In the genomic region with DNA sequence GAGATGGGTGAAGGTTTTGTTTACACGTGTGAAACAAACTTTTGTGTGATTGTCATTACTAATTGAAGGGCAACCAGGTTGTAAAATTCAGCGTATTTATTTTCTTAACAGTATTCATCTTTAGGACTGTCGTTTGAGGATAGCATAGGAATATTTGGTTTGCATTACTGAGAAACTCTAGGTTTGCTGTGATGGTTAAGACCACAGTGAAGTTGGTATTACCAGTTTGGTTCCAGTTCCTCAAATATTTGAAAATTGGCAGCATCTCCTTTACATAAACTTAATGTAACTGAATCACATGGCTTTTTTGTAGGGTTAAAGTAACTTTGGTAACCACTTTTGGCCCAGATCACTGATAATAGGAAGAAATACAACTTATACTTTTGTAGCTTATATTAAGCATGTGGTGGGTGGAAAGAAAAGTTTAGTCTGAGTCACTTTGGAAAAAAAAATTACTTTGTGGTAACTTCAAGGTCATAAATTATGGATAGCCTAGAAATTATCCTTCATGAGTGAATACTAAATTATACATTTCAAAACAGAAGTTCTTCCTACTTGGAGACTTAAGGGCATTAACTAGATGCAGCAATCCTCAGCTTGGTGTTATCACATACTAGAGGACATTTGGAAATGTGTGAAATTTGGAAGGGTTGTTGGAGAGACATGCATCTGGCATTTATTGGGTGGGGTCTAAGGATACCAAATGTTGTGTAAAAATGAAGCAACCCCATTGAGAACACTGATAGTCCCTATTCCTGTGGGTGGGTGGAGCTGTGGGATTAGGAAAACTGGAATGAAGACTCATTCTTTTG, we compare ENCODE assay signal across 14 cellular contexts. TPM values are rescaled to one million over a fixed set of nuclear protein-coding genes. Genes with fewer than 3 reads are reported as not detected.
A peak's percentile ranks its signal among the peaks of the same experiment; 100 is the strongest.
DNase-seq lines count a peak whose midpoint lies in the region; ATAC-seq, FAIRE-seq and TF ChIP-seq lines count a peak whose summit lies in the region.
"Had no signal": no experiment of that assay in that cellular context is flagged by ENCODE, and none has a peak within 500 bp of the region (broad histone marks: within the 10 kb centered on the region; RNA-seq: fewer than 3 reads in every experiment).

No MANE protein-coding gene starts in this region.

- intact Hi-C loops in K562 (cut with micrococcal nuclease), result no loop called here

- no peaks in the 10 kb centered on the region for H3K4me1 ChIP-seq in K562 (replicated peaks in 1 of 2; ENCODE audit: control insufficient read depth in 2 of 2, insufficient read depth in 2 of 2, low read length in 2 of 2)
- H3K4me1 ChIP-seq: Caco-2 had no signal

- ATAC-seq in K562 (no peak; the same call in 2 of the 3 replicates), GM18868 (IDR thresholded peaks at IDR 0.05; ENCODE audit: unreplicated experiment) (no peak), GM18907 (IDR thresholded peaks at IDR 0.05; ENCODE audit: unreplicated experiment) (no peak)
- ATAC-seq: Panc1 had no signal

- no peak for TF ChIP-seq RAD21 in K562 (CRISPR knock-in tag; conservative IDR thresholded peaks at IDR 0.05 in 1 of 2, IDR thresholded peaks at IDR 0.05 in 1 of 2)

- FAIRE-seq in H54 (lab: Jason Lieb, UNC) (peak; percentile 80), K562 (lab: Jason Lieb, UNC) (peak; percentile 60)

- in situ Hi-C loops in K562 (cut with MboI), result no loop called here

- H3K27me3 ChIP-seq in BJ (ENCODE audit: control insufficient read depth, insufficient read depth, low read length), result no peaks in the 10 kb centered on the region
- H3K27me3 ChIP-seq in K562 (ENCODE audit: control insufficient read depth in 2 of 2, insufficient read depth in 2 of 2, low read length in 2 of 2), result no peaks in the 10 kb centered on the region
- H3K27me3 ChIP-seq: cardiac muscle cell had no signal

- no TSS peak for BruUV-seq in K562 (replicated peaks; lab: Mats Ljungman, UMichigan)

- TF ChIP-seq CTCF in BJ (IDR thresholded peaks at IDR 0.05; ENCODE audit: insufficient read depth, low read depth, low read length) (no peak), K562 (IDR thresholded peaks at IDR 0.05 in 2 of 3, conservative IDR thresholded peaks at IDR 0.05 in 1 of 3; ENCODE audit: insufficient read depth in 2 of 3, low read depth in 1 of 3, low read length in 3 of 3) (no peak)

- H3K27ac ChIP-seq in K562 (ENCODE audit: extremely low read depth, low read depth, low read length), result no peak overlapping the region
- H3K27ac ChIP-seq: cardiac muscle cell had no signal

- H3K9ac ChIP-seq in K562 (ENCODE audit: insufficient read depth in 1 of 2, low read depth in 2 of 2, low read length in 2 of 2), result no peak overlapping the region

- 88% methylated on average over 3 of the region's 3 CpGs for WGBS in K562 (ENCODE audit: insufficient coverage, low coverage, missing lambda C conversion rate)

- TF ChIP-seq EP300 in K562 (IDR thresholded peaks at IDR 0.05; ENCODE audit: low read length), result no peak

- TF ChIP-seq POLR2A in H54 (IDR thresholded peaks at IDR 0.05; ENCODE audit: low read depth, low read length), result no peak
- TF ChIP-seq POLR2A in K562 (conservative IDR thresholded peaks at IDR 0.05), result no peak

- no peak overlapping the region for H2AFZ ChIP-seq in K562 (ENCODE audit: low read depth, low read length)

- no peaks in the 10 kb centered on the region for H4K20me1 ChIP-seq in K562 (replicated peaks; ENCODE audit: control insufficient read depth, insufficient read depth, low read length)

- H3K79me2 ChIP-seq in K562 (ENCODE audit: control insufficient read depth, insufficient read depth, low read length), result peaks cover 45% of the 10 kb centered on the region; the same call in 2 of the 3 replicates

- H3K36me3 ChIP-seq in BJ (ENCODE audit: control insufficient read depth, insufficient read depth, low read length), result peaks cover 11% of the 10 kb centered on the region
- H3K36me3 ChIP-seq in K562 (ENCODE audit: control insufficient read depth, insufficient read depth, low read length), result peaks cover 98% of the 10 kb centered on the region

- CTCF ChIA-PET in BJ (lab: Yijun Ruan, JAX) (interaction anchor here (0.6 to 1.4 kb wide), 3 partner anchors 9 to 338 kb away, joined by 4 to 5 read pairs (median 5); no protein-coding TSS in a partner anchor), K562 (lab: Yijun Ruan, JAX; ENCODE audit: low intra/inter-chr PET ratio) (no interaction called here)

- POLR2A ChIA-PET in BJ (lab: Charles Lee), result interaction anchor here (0.5 kb wide), 1 partner anchor 145 kb away, joined by 3 read pairs; no protein-coding TSS in a partner anchor
- POLR2A ChIA-PET in K562 (lab: Yijun Ruan, JAX), result interaction anchor here (1.1 to 1.5 kb wide), 3 partner anchors 13 to 34 kb away, joined by 3 to 5 read pairs (median 4); a partner anchor contains a TSS

- H3K4me3 ChIP-seq in BJ (ENCODE audit: low read depth, low read length) (no peak overlapping the region), K562 (no peak overlapping the region)
- H3K4me3 ChIP-seq: cardiac muscle cell had no signal

- no peaks in the 10 kb centered on the region for H3K9me3 ChIP-seq in K562 (replicated peaks; ENCODE audit: control insufficient read depth, insufficient read depth, low read depth, low read length)
- H3K9me3 ChIP-seq: Caco-2 had no signal

- H3K4me2 ChIP-seq in K562 (ENCODE audit: insufficient read depth, low read length), result no peak overlapping the region

- DNase-seq in BJ (ENCODE audit: low read depth) (peak; percentile 68), H54 (ENCODE audit: insufficient read length, low spot score) (no peak), K562 (ENCODE audit: extremely low read depth in 1 of 4, low spot score in 3 of 4) (no peak), myocyte (ENCODE audit: low read depth) (peak; percentile 17), NCI-H1694 treated with DMSO at 0.1 percent for 48 hours (lab: John Stamatoyannopoulos, UW) (no peak), GOT3 (lab: John Stamatoyannopoulos, UW) (no peak)
- DNase-seq: Caco-2; NCI-H446; stimulated activated CD4-positive, alpha-beta T cell treated with anti-CD3 and anti-CD28 coated beads, Interleukin-15, amount 100 ng/mL, for 24 hours; stimulated activated CD8-positive, alpha-beta memory T cell treated with anti-CD3 and anti-CD28 coated beads, Interleukin-4, amount 100 ng/mL, for 48 hours had no signal

- H3K9me1 ChIP-seq in K562 (ENCODE audit: control insufficient read depth, insufficient read depth, low read length), result no peaks in the 10 kb centered on the region

TF ChIP-seq in K562, 482 proteins besides CTCF, POLR2A, EP300 and RAD21:
- no peak for TF ChIP-seq ZNF146 (CRISPR knock-in tag; IDR thresholded peaks at IDR 0.05; ENCODE audit: unreplicated experiment)
- TF ChIP-seq FOXM1 (IDR thresholded peaks at IDR 0.05; ENCODE audit: low read depth), result no peak
- no peak for TF ChIP-seq FOXM1 (CRISPR knock-in tag; IDR thresholded peaks at IDR 0.05; ENCODE audit: low read depth)

RNA-seq across cellular contexts. Expression of a gene that starts 33.9 kb away (rescaled TPM):
- polyA plus RNA-seq in BJ (2011; rRNA removed) (59.1 and 100 TPM in 2 replicates), K562 (2011; rRNA removed) (74.3 and 101 TPM in 2 replicates), K562 (2014; fragmentation: Illumina TruSeq; extraction: Trizol) (142 and 173 TPM in 2 replicates), K562 (2014; fragmentation: Nextera tagmentation; extraction: Ambion mirVana) (10 to 100 TPM; 54.7 to 55.5 TPM), K562 (2014; rRNA removed) (69.7 and 79.8 TPM in 2 replicates)
- polyA minus RNA-seq in BJ (2011; rRNA and poly(A)+ RNA removed), result 120 and 160 TPM in 2 replicates
- total RNA-seq in K562 (2011; cell fraction: chromatin; rRNA removed; ENCODE audit: low replicate concordance), result 109 and 174 TPM in 2 replicates
- 80.2 and 99.9 TPM in 2 replicates for total RNA-seq in K562 (2011; cell fraction: nucleolus; rRNA removed)
- 122 and 186 TPM in 2 replicates for total RNA-seq in K562 (2011; cell fraction: nucleoplasm; rRNA removed)
- total RNA-seq in K562 (2014; rRNA removed) (105 and 130 TPM in 2 replicates), K562 (2014; rRNA removed; fragmentation: Illumina TruSeq; extraction: Trizol) (238 and 257 TPM in 2 replicates), K562 (2015; rRNA removed; fragmentation: Illumina TruSeq; extraction: Trizol) (195 and 209 TPM in 2 replicates), K562 (2021) (260 and 264 TPM in 2 replicates), myocyte (144 and 147 TPM in 2 replicates)
- polyA plus RNA-seq in K562 (2011; cell fraction: cytosol; rRNA removed), result 35.6 and 53.9 TPM in 2 replicates
- polyA plus RNA-seq in K562 (2011; cell fraction: nucleus; rRNA removed), result 53.2 and 53.3 TPM in 2 replicates
- polyA plus RNA-seq in K562 (2012), result 64.6 and 142 TPM in 2 replicates
- polyA minus RNA-seq in K562 (2011; rRNA and poly(A)+ RNA removed), result 228 and 286 TPM in 2 replicates
- 120 and 156 TPM in 2 replicates for polyA minus RNA-seq in K562 (2011; cell fraction: cytosol; rRNA and poly(A)+ RNA removed)
- 97.3 and 124 TPM in 2 replicates for polyA minus RNA-seq in K562 (2011; cell fraction: nucleus; rRNA and poly(A)+ RNA removed)
- polyA plus RNA-seq in myocyte (2012), result 105 TPM

RNA-seq across cellular contexts. Expression of a gene that starts 47.2 kb away (rescaled TPM):
- polyA plus RNA-seq in BJ (2011; rRNA removed) (156 and 187 TPM in 2 replicates), K562 (2011; rRNA removed) (59.2 and 75.4 TPM in 2 replicates), K562 (2014; fragmentation: Illumina TruSeq; extraction: Trizol) (118 and 156 TPM in 2 replicates), K562 (2014; fragmentation: Nextera tagmentation; extraction: Ambion mirVana) (100 to 1,000 TPM; 303 to 318 TPM), K562 (2014; rRNA removed) (111 and 153 TPM in 2 replicates)
- 83.2 and 114 TPM in 2 replicates for polyA minus RNA-seq in BJ (2011; rRNA and poly(A)+ RNA removed)
- total RNA-seq in K562 (2011; cell fraction: chromatin; rRNA removed; ENCODE audit: low replicate concordance), result 31.3 and 35.6 TPM in 2 replicates
- total RNA-seq in K562 (2011; cell fraction: nucleolus; rRNA removed), result 32.5 and 42.5 TPM in 2 replicates
- 43.0 and 57.0 TPM in 2 replicates for total RNA-seq in K562 (2011; cell fraction: nucleoplasm; rRNA removed)
- total RNA-seq in K562 (2014; rRNA removed) (66.2 and 70.3 TPM in 2 replicates), K562 (2014; rRNA removed; fragmentation: Illumina TruSeq; extraction: Trizol) (59.8 and 68.2 TPM in 2 replicates), K562 (2015; rRNA removed; fragmentation: Illumina TruSeq; extraction: Trizol) (72.2 and 73.8 TPM in 2 replicates), K562 (2021) (86.2 and 93.0 TPM in 2 replicates), myocyte (43.8 and 55.9 TPM in 2 replicates)
- 149 and 236 TPM in 2 replicates for polyA plus RNA-seq in K562 (2011; cell fraction: cytosol; rRNA removed)
- 44.2 and 47.6 TPM in 2 replicates for polyA plus RNA-seq in K562 (2011; cell fraction: nucleus; rRNA removed)
- polyA plus RNA-seq in K562 (2012), result 94.6 and 155 TPM in 2 replicates
- polyA minus RNA-seq in K562 (2011; rRNA and poly(A)+ RNA removed), result 80.6 and 107 TPM in 2 replicates
- polyA minus RNA-seq in K562 (2011; cell fraction: cytosol; rRNA and poly(A)+ RNA removed), result 22.8 and 37.2 TPM in 2 replicates
- 27.0 and 27.1 TPM in 2 replicates for polyA minus RNA-seq in K562 (2011; cell fraction: nucleus; rRNA and poly(A)+ RNA removed)
- 270 TPM for polyA plus RNA-seq in myocyte (2012)

Comparison
In these comparisons a context has a peak if more than half of its experiments do, and no peak if none do; other contexts are left out.
1. DNase-seq: peak in BJ (single experiment) and myocyte (single experiment); none in H54 (single experiment), K562 (0 of 4), NCI-H1694 treated with DMSO at 0.1 percent for 48 hours (single experiment) and GOT3 (single experiment).